22 cellular contexts compared by ENCODE assay signal in genomic region chr1:157487430-157487829, GRCh38.
"Had no signal": no experiment of that assay in that cellular context is flagged by ENCODE, and none has a peak within 500 bp of the region (broad histone marks: within the 10 kb centered on the region; RNA-seq: fewer than 3 reads in every experiment).

No MANE protein-coding gene starts in this region.

- H3K36me3 ChIP-seq: cardiac muscle cell had no signal

- ATAC-seq: activated T-cell treated with anti-CD3 and anti-CD28 coated beads, Interleukin-2, amount 50 U/mL, for 4 hours; activated T-helper 17 cell treated with anti-CD3 and anti-CD28 coated beads, Interleukin-2, amount 50 U/mL, for 72 hours had no signal

- H3K27me3 ChIP-seq: cardiac muscle cell had no signal

- DNase-seq: activated B cell treated with CpG ODN at 0.5 μM for 24 hours; activated CD4-positive, alpha-beta memory T cell treated with anti-CD3 and anti-CD28 coated beads for 36 hours; activated CD4-positive, alpha-beta T cell treated with anti-CD3 and anti-CD28 coated beads for 1 hour; activated CD4-positive, alpha-beta T cell treated with anti-CD3 and anti-CD28 coated beads, Interleukin-2, amount 10 ng/mL, durations not matched to agents 24 days and 14 days; activated CD8-positive, alpha-beta memory T cell treated with anti-CD3 and anti-CD28 coated beads for 24 hours; activated gamma-delta T cell; activated naive CD4-positive, alpha-beta T cell treated with anti-CD3 and anti-CD28 coated beads for 36 hours; activated T-cell treated with anti-CD3 and anti-CD28 coated beads, Interleukin-2, amount 50 U/mL, for 4 hours; amygdala; KG1; NCI-H1048; NCI-H1930; NCI-H2171; NCI-H2227 treated with DMSO at 0.1 percent for 48 hours; NCI-H446 treated with DMSO at 0.1 percent for 48 hours; NCI-H524 treated with DMSO at 0.1 percent for 48 hours; NCI-H748 treated with DMSO at 0.1 percent for 48 hours; PC-9; SHP77 treated with DMSO at 0.1 percent for 48 hours; T-helper 1 cell had no signal

- H3K27ac ChIP-seq: cardiac muscle cell, PC-9 had no signal

- H3K4me3 ChIP-seq: cardiac muscle cell, PC-9 had no signal
